Comparison of ENCODE assay signal across 20 cellular contexts in the genomic region with DNA sequence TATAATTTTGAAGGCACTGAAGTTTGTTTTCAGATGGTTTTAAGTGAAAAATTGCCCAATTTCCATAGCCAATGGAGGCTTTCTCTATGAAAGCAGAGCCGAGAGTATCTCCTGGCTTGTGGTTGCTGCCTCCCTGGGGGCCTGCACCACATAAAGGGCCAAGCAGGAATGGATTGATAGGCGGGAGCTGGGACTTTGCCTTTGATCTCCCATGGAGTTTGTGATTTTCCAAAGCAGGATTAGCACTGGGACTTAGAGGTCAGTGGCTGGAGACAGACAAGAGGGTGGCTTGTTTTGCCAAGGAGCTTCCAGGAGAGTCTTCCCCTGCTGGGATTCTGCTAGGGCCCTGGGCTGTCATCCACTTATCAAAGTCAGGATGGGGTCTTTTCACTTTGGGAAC. TPM values are rescaled to one million over a fixed set of nuclear protein-coding genes. Genes with fewer than 3 reads are reported as not detected.
"Had no signal": no experiment of that assay in that cellular context is flagged by ENCODE, and none has a peak within 500 bp of the region (broad histone marks: within the 10 kb centered on the region; RNA-seq: fewer than 3 reads in every experiment).

No MANE protein-coding gene starts in this region.

- H3K4me1 Mint-ChIP-seq: activated CD4-positive, alpha-beta T cell treated with anti-CD3 and anti-CD28 coated beads for 36 hours; activated naive CD8-positive, alpha-beta T cell treated with anti-CD3 and anti-CD28 coated beads for 36 hours; T-helper 17 cell had no signal

- DNase-seq: activated CD4-positive, alpha-beta T cell treated with anti-CD3 and anti-CD28 coated beads for 36 hours; activated CD4-positive, alpha-beta T cell treated with anti-CD3 and anti-CD28 coated beads, Interleukin-2, amount 50 U/mL, for 48 hours; activated naive CD4-positive, alpha-beta T cell; activated naive CD8-positive, alpha-beta T cell treated with anti-CD3 and anti-CD28 coated beads for 36 hours; amniotic stem cell; body of pancreas; caudate nucleus; erythroblast; hypothalamus; left ventricle myocardium inferior; mucosa of descending colon; naive B cell; pancreas; sigmoid colon; spleen; stimulated activated naive B cell treated with anti-CD40 and anti-IgM and Interleukin-4, amounts not matched to agents 10 μg/mL and 1 μg/mL and 100 μg/mL, for 72 hours; T-helper 17 cell; upper lobe of right lung had no signal

- H3K4me1 ChIP-seq: sigmoid colon, spleen, upper lobe of right lung had no signal

- H3K9me3 Mint-ChIP-seq: activated naive CD8-positive, alpha-beta T cell treated with anti-CD3 and anti-CD28 coated beads for 36 hours; naive B cell; stimulated activated naive B cell treated with anti-CD40 and anti-IgM and Interleukin-4, amounts not matched to agents 10 μg/mL and 1 μg/mL and 100 μg/mL, for 72 hours had no signal

- H3K9me3 ChIP-seq: body of pancreas, left ventricle myocardium inferior, mucosa of descending colon, pancreas, sigmoid colon, spleen, upper lobe of right lung had no signal

- H3K36me3 ChIP-seq: left ventricle myocardium inferior, pancreas, sigmoid colon, spleen, upper lobe of right lung had no signal

- H3K27ac Mint-ChIP-seq: activated CD4-positive, alpha-beta T cell treated with anti-CD3 and anti-CD28 coated beads for 36 hours; activated naive CD8-positive, alpha-beta T cell treated with anti-CD3 and anti-CD28 coated beads for 36 hours; stimulated activated naive B cell treated with anti-CD40 and anti-IgM and Interleukin-4, amounts not matched to agents 10 μg/mL and 1 μg/mL and 100 μg/mL, for 72 hours; T-helper 17 cell had no signal

- H3K4me3 Mint-ChIP-seq: activated CD4-positive, alpha-beta T cell treated with anti-CD3 and anti-CD28 coated beads for 36 hours; activated naive CD8-positive, alpha-beta T cell treated with anti-CD3 and anti-CD28 coated beads for 36 hours; naive B cell; stimulated activated naive B cell treated with anti-CD40 and anti-IgM and Interleukin-4, amounts not matched to agents 10 μg/mL and 1 μg/mL and 100 μg/mL, for 72 hours; T-helper 17 cell had no signal

- H3K4me3 ChIP-seq: body of pancreas, left ventricle myocardium inferior, mucosa of descending colon, pancreas, sigmoid colon, spleen, upper lobe of right lung had no signal

- H3K27me3 ChIP-seq: body of pancreas, pancreas, sigmoid colon had no signal

- H3K27me3 Mint-ChIP-seq: activated CD4-positive, alpha-beta T cell treated with anti-CD3 and anti-CD28 coated beads for 36 hours; activated naive CD8-positive, alpha-beta T cell treated with anti-CD3 and anti-CD28 coated beads for 36 hours; naive B cell; stimulated activated naive B cell treated with anti-CD40 and anti-IgM and Interleukin-4, amounts not matched to agents 10 μg/mL and 1 μg/mL and 100 μg/mL, for 72 hours had no signal

- H3K27ac ChIP-seq: body of pancreas, left ventricle myocardium inferior, pancreas, sigmoid colon, spleen, upper lobe of right lung had no signal

- H3K36me3 Mint-ChIP-seq: activated naive CD8-positive, alpha-beta T cell treated with anti-CD3 and anti-CD28 coated beads for 36 hours had no signal

RNA-seq across cellular contexts. Expression of a gene that starts 40.7 kb away (rescaled TPM):
- total RNA-seq: activated CD4-positive, alpha-beta T cell treated with anti-CD3 and anti-CD28 coated beads for 36 hours; activated naive CD8-positive, alpha-beta T cell treated with anti-CD3 and anti-CD28 coated beads for 36 hours; kidney epithelial cell; pulmonary artery endothelial cell; T-helper 17 cell had no signal
